ENCODE assay signal across 3 cellular contexts in the genomic region with DNA sequence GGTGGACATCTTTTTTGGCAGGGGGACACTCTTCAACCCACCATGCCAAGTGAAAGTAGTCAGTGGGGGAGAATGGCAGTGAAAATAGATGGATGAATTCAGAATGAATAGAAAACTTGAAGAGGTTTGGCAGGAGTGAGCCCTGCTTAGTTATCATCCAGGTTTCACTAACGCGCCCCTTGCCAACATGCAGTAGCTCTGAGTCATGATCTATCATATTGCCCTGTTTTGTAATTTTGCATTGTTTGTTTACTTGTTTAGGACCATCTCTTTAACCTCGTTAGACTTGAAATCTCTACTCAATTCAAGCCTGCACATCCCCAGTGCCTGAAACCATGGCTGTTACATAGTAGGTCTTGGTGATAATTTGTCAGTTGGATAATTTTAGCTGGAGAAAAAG.
"Had no signal": no experiment of that assay in that cellular context is flagged by ENCODE, and none has a peak within 500 bp of the region (broad histone marks: within the 10 kb centered on the region; RNA-seq: fewer than 3 reads in every experiment).

No MANE protein-coding gene starts in this region.

- H3K4me3 ChIP-seq: GM12878 had no signal

- DNase-seq: GDM1, GF-D8 had no signal

- ATAC-seq: GM12878 had no signal
